ENCODE assay signal across 9 cellular contexts in genomic region chr4:23934915-23935314, GRCh38. TPM values are rescaled to one million over a fixed set of nuclear protein-coding genes. Genes with fewer than 3 reads are reported as not detected.
DNase-seq lines count a peak whose midpoint lies in the region; ATAC-seq, FAIRE-seq and TF ChIP-seq lines count a peak whose summit lies in the region.
"Had no signal": no experiment of that assay in that cellular context is flagged by ENCODE, and none has a peak within 500 bp of the region (broad histone marks: within the 10 kb centered on the region; RNA-seq: fewer than 3 reads in every experiment).

No MANE protein-coding gene starts in this region.

- CTCF ChIA-PET in RWPE1 (lab: Yijun Ruan, JAX) = interaction anchor here (0.8 kb wide), 1 partner anchor 217 kb away, joined by 3 read pairs; no protein-coding TSS in a partner anchor

- H3K36me3 ChIP-seq in pancreas = no peaks in the 10 kb centered on the region

- POLR2A ChIA-PET in RWPE1 (lab: Yijun Ruan, JAX; ENCODE audit: low non-redundant PET) = no interaction called here

- ATAC-seq in pancreas = peak; percentile 33 to 79 (median 72)
- no peak for ATAC-seq in HG02884 (IDR thresholded peaks at IDR 0.05; ENCODE audit: unreplicated experiment)

- H3K27ac ChIP-seq in RWPE1 = peak overlapping the region; percentile 41
- peak overlapping the region in 1 of 4 donors; percentile 55 for H3K27ac ChIP-seq in pancreas

- TF ChIP-seq CTCF in RWPE1 (conservative IDR thresholded peaks at IDR 0.05; ENCODE audit: low read depth) (0 out of 2 replicates have a peak, but pooled peaks have one; percentile 14), fibroblast of villous mesenchyme (IDR thresholded peaks at IDR 0.05; ENCODE audit: insufficient read depth, low read depth, low read length) (no peak), pancreas (IDR thresholded peaks at IDR 0.05) (no peak)

- no peaks in the 10 kb centered on the region for H3K27me3 ChIP-seq in pancreas

- H3K4me1 ChIP-seq in pancreas = no peaks in the 10 kb centered on the region

- H3K4me3 ChIP-seq in fibroblast of villous mesenchyme (ENCODE audit: low read depth, low read length) (no peak overlapping the region), pancreas (no peak overlapping the region)

- DNase-seq in DMS79 treated with DMSO at 0.1 percent for 48 hours (lab: John Stamatoyannopoulos, UW) (peak; percentile 23), RWPE1 (ENCODE audit: low spot score) (peak; percentile 10), fibroblast of villous mesenchyme (ENCODE audit: low read depth) (peak; percentile 86), pancreas (peak in 4 of 6 donors; percentile 3 to 45 (median 32)), GF-D8 (lab: John Stamatoyannopoulos, UW) (no peak), NCI-H345 (lab: John Stamatoyannopoulos, UW) (no peak)
- no peak for DNase-seq in activated T-cell treated with anti-CD3 and anti-CD28 coated beads, Interleukin-2, amount 50 U/mL, for 1 hour
- DNase-seq: NCI-H1930 had no signal

- 24 to 26% methylated on average over 3 of the region's 3 CpGs for WGBS in pancreas, 2 donors

- no peaks in the 10 kb centered on the region for H3K9me3 ChIP-seq in pancreas

- intact Hi-C loops in pancreas (cut with DNase I) = no loop called here

- FAIRE-seq in pancreas (lab: Jason Lieb, UNC) = no peak

RNA-seq across cellular contexts. Expression of gene PPARGC1A, which starts 45.1 kb away (rescaled TPM):
- total RNA-seq in fibroblast of villous mesenchyme (0.32 and 0.86 TPM in 2 replicates), pancreas (10 to 100 TPM in 1 of 6 donors, 1 to 10 TPM in 5; 7.6 to 12.2 (median 8.4) TPM)
- 1 to 10 TPM; 2.7 to 3.2 TPM for polyA plus RNA-seq in pancreas

Comparison
In these comparisons a context has a peak if more than half of its experiments do, and no peak if none do; other contexts are left out.
1. DNase-seq: peak in DMS79 treated with DMSO at 0.1 percent for 48 hours (single experiment), RWPE1 (single experiment), fibroblast of villous mesenchyme (single experiment) and pancreas (4 of 6); none in GF-D8 (single experiment), activated T-cell treated with anti-CD3 and anti-CD28 coated beads, Interleukin-2, amount 50 U/mL, for 1 hour (single experiment) and NCI-H345 (single experiment).